ENCODE assay signal across 26 cellular contexts in genomic region chr21:41059871-41060270, GRCh38.
"Had no signal": no experiment of that assay in that cellular context is flagged by ENCODE, and none has a peak within 500 bp of the region (broad histone marks: within the 10 kb centered on the region; RNA-seq: fewer than 3 reads in every experiment).

No MANE protein-coding gene starts in this region.

- H3K36me3 ChIP-seq: colonic mucosa, gastrocnemius medialis, heart left ventricle, lower lobe of right lung, neural progenitor cell, thoracic aorta, tibial nerve, upper lobe of right lung had no signal

- H3K4me1 Mint-ChIP-seq: memory B cell; neural progenitor cell; stimulated activated naive B cell treated with anti-CD40 and anti-IgM and Interleukin-4, amounts not matched to agents 10 μg/mL and 1 μg/mL and 100 μg/mL, for 72 hours had no signal

- H3K4me2 ChIP-seq: hepatocyte, neural progenitor cell had no signal

- H3K4me1 ChIP-seq: colonic mucosa, gastrocnemius medialis, heart left ventricle, lower lobe of right lung, neural progenitor cell, psoas muscle, tibial nerve, upper lobe of right lung had no signal

- H3K36me3 Mint-ChIP-seq: memory B cell; mesothelial cell of epicardium; naive B cell; natural killer cell treated with Interleukin-12 subunit alpha and Interleukin-12 subunit beta and Interleukin-15 and Interleukin-18, amount 100 ng/mL, for 72 hours; neural progenitor cell; stimulated activated naive B cell treated with anti-CD40 and anti-IgM and Interleukin-4, amounts not matched to agents 10 μg/mL and 1 μg/mL and 100 μg/mL, for 72 hours had no signal

- H3K9ac ChIP-seq: neural progenitor cell had no signal

- H3K79me2 ChIP-seq: hepatocyte had no signal

- H3K27me3 Mint-ChIP-seq: dendritic cell treated with granulocyte-macrophage colony-stimulating factor and Interleukin-4, amounts not matched to agents 40 ng/mL and 50 ng/mL, for 4 days had no signal

- H3K4me3 Mint-ChIP-seq: dendritic cell treated with granulocyte-macrophage colony-stimulating factor and Interleukin-4, amounts not matched to agents 40 ng/mL and 50 ng/mL, for 4 days; endodermal cell; memory B cell; mesothelial cell of epicardium; naive B cell; natural killer cell treated with Interleukin-12 subunit alpha and Interleukin-12 subunit beta and Interleukin-15 and Interleukin-18, amount 100 ng/mL, for 72 hours; neural progenitor cell; stimulated activated naive B cell treated with anti-CD40 and anti-IgM and Interleukin-4, amounts not matched to agents 10 μg/mL and 1 μg/mL and 100 μg/mL, for 72 hours; stimulated activated naive CD8-positive, alpha-beta T cell treated with anti-CD3 and anti-CD28 coated beads, Interleukin-15, Interleukin-2, amounts not matched to agents 100 ng/mL and 50 ng/mL, for 24 hours had no signal

- H3K27me3 ChIP-seq: colonic mucosa, gastrocnemius medialis, hepatocyte, neural progenitor cell, tibial nerve, upper lobe of right lung had no signal

- H3K27ac Mint-ChIP-seq: dendritic cell treated with granulocyte-macrophage colony-stimulating factor and Interleukin-4, amounts not matched to agents 40 ng/mL and 50 ng/mL, for 4 days; endodermal cell; memory B cell; mesothelial cell of epicardium; naive B cell; natural killer cell treated with Interleukin-12 subunit alpha and Interleukin-12 subunit beta and Interleukin-15 and Interleukin-18, amount 100 ng/mL, for 72 hours; neural progenitor cell; stimulated activated naive B cell treated with anti-CD40 and anti-IgM and Interleukin-4, amounts not matched to agents 10 μg/mL and 1 μg/mL and 100 μg/mL, for 72 hours; stimulated activated naive CD8-positive, alpha-beta T cell treated with anti-CD3 and anti-CD28 coated beads, Interleukin-15, Interleukin-2, amounts not matched to agents 100 ng/mL and 50 ng/mL, for 24 hours had no signal

- FAIRE-seq: small intestine had no signal

- H3K4me3 ChIP-seq: colonic mucosa, gastrocnemius medialis, heart left ventricle, hepatocyte, lower lobe of right lung, mucosa of descending colon, neural progenitor cell, psoas muscle, thoracic aorta, tibial nerve, upper lobe of right lung had no signal

- H3K9me3 Mint-ChIP-seq: dendritic cell treated with granulocyte-macrophage colony-stimulating factor and Interleukin-4, amounts not matched to agents 40 ng/mL and 50 ng/mL, for 4 days; memory B cell; natural killer cell treated with Interleukin-12 subunit alpha and Interleukin-12 subunit beta and Interleukin-15 and Interleukin-18, amount 100 ng/mL, for 72 hours; stimulated activated naive CD8-positive, alpha-beta T cell treated with anti-CD3 and anti-CD28 coated beads, Interleukin-15, Interleukin-2, amounts not matched to agents 100 ng/mL and 50 ng/mL, for 24 hours had no signal

- DNase-seq: colonic mucosa; effector CD8-positive, alpha-beta T cell; endodermal cell; foreskin fibroblast; gastrocnemius medialis; heart left ventricle; left ventricle myocardium superior; lower lobe of right lung; mucosa of descending colon; naive B cell; psoas muscle; small intestine; stimulated activated CD4-positive, alpha-beta T cell treated with anti-CD3 and anti-CD28 coated beads, Interleukin-15, amount 100 ng/mL, for 24 hours; stimulated activated CD4-positive, alpha-beta T cell treated with anti-CD3 and anti-CD28 coated beads, Interleukin-2, amount 100 ng/mL, for 48 hours; stimulated activated naive B cell treated with anti-CD40 and anti-IgM and Interleukin-4, amounts not matched to agents 10 μg/mL and 1 μg/mL and 100 μg/mL, for 72 hours; upper lobe of right lung had no signal

- H3K27ac ChIP-seq: colonic mucosa, epithelial cell of prostate, gastrocnemius medialis, heart left ventricle, hepatocyte, lower lobe of right lung, neural progenitor cell, psoas muscle, thoracic aorta, tibial nerve, upper lobe of right lung had no signal

- H3K9me3 ChIP-seq: colonic mucosa, gastrocnemius medialis, lower lobe of right lung, mucosa of descending colon, psoas muscle, thoracic aorta, upper lobe of right lung had no signal

- H2AFZ ChIP-seq: hepatocyte, neural progenitor cell had no signal
